Comparison of ENCODE assay signal across 8 cellular contexts in the genomic region with DNA sequence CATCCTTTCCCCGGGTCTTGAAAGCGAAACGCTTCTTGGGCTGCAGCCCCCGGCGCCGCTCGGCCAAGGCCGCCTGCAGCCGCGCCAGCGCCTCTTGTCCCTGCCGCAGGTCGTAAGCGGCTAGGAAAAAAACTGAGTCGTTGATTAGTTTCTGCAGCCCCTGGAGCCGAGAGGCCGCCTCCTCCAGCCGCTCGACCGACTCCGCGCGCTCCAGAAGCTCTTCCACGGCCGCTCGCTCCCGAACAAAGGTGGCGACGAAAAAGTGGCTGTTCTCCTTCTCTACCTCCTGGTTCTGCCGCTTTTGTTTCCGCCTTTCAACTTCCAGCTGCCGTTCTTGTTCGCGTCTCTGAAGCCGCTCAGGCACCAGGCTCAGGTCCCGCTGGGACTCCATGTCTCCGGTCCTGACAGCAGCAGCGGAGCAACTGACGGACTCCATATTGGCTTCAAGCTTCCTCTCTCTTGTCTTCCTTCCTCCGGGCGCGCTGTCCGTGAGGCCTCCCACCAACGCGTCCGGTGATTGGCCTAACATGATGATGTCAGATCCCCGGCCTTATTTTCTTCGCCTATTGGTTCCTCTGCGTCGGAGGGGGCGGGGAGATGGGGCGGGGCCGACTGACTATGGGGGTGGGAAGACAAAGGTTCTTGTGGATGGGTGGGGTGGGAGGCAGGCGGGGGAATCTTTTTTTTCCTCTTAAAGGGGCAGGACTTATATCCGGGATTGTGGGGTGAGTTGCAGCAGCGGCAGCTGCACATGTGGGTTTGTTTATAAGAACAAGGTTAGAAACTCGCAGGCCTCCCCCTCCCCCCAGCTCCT. TPM values are rescaled to one million over a fixed set of nuclear protein-coding genes. Genes with fewer than 3 reads are reported as not detected.
DNase-seq lines count a peak whose midpoint lies in the region; ATAC-seq lines count a peak whose summit lies in the region.

A gene with protein sequence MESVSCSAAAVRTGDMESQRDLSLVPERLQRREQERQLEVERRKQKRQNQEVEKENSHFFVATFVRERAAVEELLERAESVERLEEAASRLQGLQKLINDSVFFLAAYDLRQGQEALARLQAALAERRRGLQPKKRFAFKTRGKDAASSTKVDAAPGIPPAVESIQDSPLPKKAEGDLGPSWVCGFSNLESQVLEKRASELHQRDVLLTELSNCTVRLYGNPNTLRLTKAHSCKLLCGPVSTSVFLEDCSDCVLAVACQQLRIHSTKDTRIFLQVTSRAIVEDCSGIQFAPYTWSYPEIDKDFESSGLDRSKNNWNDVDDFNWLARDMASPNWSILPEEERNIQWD (minus strand): TSS at position 466 of the 814 bp plus-strand sequence. CDS start 30 bp downstream, at position 436.

- no peaks in the 10 kb centered on the region for H3K27me3 ChIP-seq in BLaER1 treated with 17β-estradiol and CSF1 and Interleukin-3, amounts not matched to agents 10 nM and 100 nM

- intact Hi-C loops in activated CD4-positive, alpha-beta T cell treated with anti-CD3 and anti-CD28 coated beads, Interleukin-2, amount 10 ng/mL, durations not matched to agents 24 days and 14 days (cut with micrococcal nuclease) = loop anchor here (1.0 to 10.0 kb wide), 9 partner anchors 20 to 426 kb away; partner anchors contain the start of genes BICRAL, CNPY3, KLC4 and MRPL2
- intact Hi-C loops in left colon (cut with DNase I, micrococcal nuclease) = loop anchor here in 1 of 2 donors (5.0 kb wide), 1 partner anchor 131 kb away; the partner anchor contains the start of gene RPL7L1

- H3K4me3 Mint-ChIP-seq in activated CD4-positive, alpha-beta T cell treated with anti-CD3 and anti-CD28 coated beads, Interleukin-2, amount 10 ng/mL, durations not matched to agents 24 days and 14 days = peak within 1 kb of the TSS; percentile 92

- peaks cover 22% of the 10 kb centered on the region for H3K4me1 Mint-ChIP-seq in activated CD4-positive, alpha-beta T cell treated with anti-CD3 and anti-CD28 coated beads, Interleukin-2, amount 10 ng/mL, durations not matched to agents 24 days and 14 days

- DNase-seq in NCI-H526 treated with DMSO at 0.1 percent for 48 hours (lab: John Stamatoyannopoulos, UW) (peak; percentile 97), cortex of kidney (lab: John Stamatoyannopoulos, UW) (peak; percentile 47), left colon (peak; percentile 93 to 98)
- DNase-seq in activated CD4-positive, alpha-beta T cell treated with anti-CD3 and anti-CD28 coated beads, Interleukin-2, amount 10 ng/mL, durations not matched to agents 24 days and 14 days = peak; percentile 97
- peak; percentile 81 to 88 for DNase-seq in stimulated activated CD4-positive, alpha-beta T cell treated with anti-CD3 and anti-CD28 coated beads, Interleukin-1b, Interleukin-23, amount 100 ng/mL, for 4 hours (ENCODE audit: low read depth in 2 of 2)

- no peaks in the 10 kb centered on the region for H3K9me3 Mint-ChIP-seq in activated CD4-positive, alpha-beta T cell treated with anti-CD3 and anti-CD28 coated beads, Interleukin-2, amount 10 ng/mL, durations not matched to agents 24 days and 14 days

- H4K20me1 ChIP-seq in BLaER1 treated with 17β-estradiol and CSF1 and Interleukin-3, amounts not matched to agents 10 nM and 100 nM = peaks cover 10 to 24% (median 21%) of the 10 kb centered on the region in 11 experiments; a peak in 19 of 22 replicates

- H3K27ac Mint-ChIP-seq in activated CD4-positive, alpha-beta T cell treated with anti-CD3 and anti-CD28 coated beads, Interleukin-2, amount 10 ng/mL, durations not matched to agents 24 days and 14 days = peak within 1 kb of the TSS; percentile 100

- peak within 1 kb of the TSS; percentile 88 to 99 (median 97) for H3K9ac ChIP-seq in BLaER1 treated with 17β-estradiol and CSF1 and Interleukin-3, amounts not matched to agents 10 nM and 100 nM

- H3K27me3 Mint-ChIP-seq in activated CD4-positive, alpha-beta T cell treated with anti-CD3 and anti-CD28 coated beads, Interleukin-2, amount 10 ng/mL, durations not matched to agents 24 days and 14 days = no peaks in the 10 kb centered on the region

- peak; percentile 63 for ATAC-seq in GM19328 (IDR thresholded peaks at IDR 0.05; ENCODE audit: unreplicated experiment)
- peak; percentile 53 for ATAC-seq in HG03469 (IDR thresholded peaks at IDR 0.05; ENCODE audit: unreplicated experiment)
- peak; percentile 83 for ATAC-seq in left colon

- H3K4me2 ChIP-seq in BLaER1 treated with 17β-estradiol and CSF1 and Interleukin-3, amounts not matched to agents 10 nM and 100 nM = peak within 1 kb of the TSS; percentile 89 to 98 (median 96)

- peak within 1 kb of the TSS; percentile 78 to 99 (median 96) for H3K4me3 ChIP-seq in BLaER1 treated with 17β-estradiol and CSF1 and Interleukin-3, amounts not matched to agents 10 nM and 100 nM

- H3K4me1 ChIP-seq in BLaER1 treated with 17β-estradiol and CSF1 and Interleukin-3, amounts not matched to agents 10 nM and 100 nM = peaks cover 56 to 64% (median 59%) of the 10 kb centered on the region in 10 experiments

- peak within 1 kb of the TSS; percentile 83 to 99 (median 96) for H3K27ac ChIP-seq in BLaER1 treated with 17β-estradiol and CSF1 and Interleukin-3, amounts not matched to agents 10 nM and 100 nM

- peaks cover 0 to 7% (median 0%) of the 10 kb centered on the region in 11 experiments; a peak in 2 of 22 replicates for H3K36me3 ChIP-seq in BLaER1 treated with 17β-estradiol and CSF1 and Interleukin-3, amounts not matched to agents 10 nM and 100 nM

- peaks cover 14% of the 10 kb centered on the region for H3K36me3 Mint-ChIP-seq in activated CD4-positive, alpha-beta T cell treated with anti-CD3 and anti-CD28 coated beads, Interleukin-2, amount 10 ng/mL, durations not matched to agents 24 days and 14 days (ENCODE audit: low read depth)

- H3K9me3 ChIP-seq in BLaER1 treated with 17β-estradiol and CSF1 and Interleukin-3, amounts not matched to agents 10 nM and 100 nM (replicated peaks in 1 of 11) = no peaks in the 10 kb centered on the region

RNA-seq across cellular contexts. Expression of the gene that starts here (rescaled TPM):
- total RNA-seq in activated CD4-positive, alpha-beta T cell treated with anti-CD3 and anti-CD28 coated beads, Interleukin-2, amount 10 ng/mL, durations not matched to agents 24 days and 14 days = 18.4 TPM in 2 replicates
- total RNA-seq in left colon = 10 to 100 TPM; 21.3 to 26.4 TPM

Comparison
In these comparisons a context has a peak if more than half of its experiments do, and no peak if none do; other contexts are left out.
1. Peak in every context shown above with its lines: DNase-seq, ATAC-seq, H3K4me3 ChIP-seq and H3K27ac ChIP-seq.
2. DNase-seq: peak in every context shown above with its lines; median percentile 97 in NCI-H526 treated with DMSO at 0.1 percent for 48 hours; 97 in activated CD4-positive, alpha-beta T cell treated with anti-CD3 and anti-CD28 coated beads, Interleukin-2, amount 10 ng/mL, durations not matched to agents 24 days and 14 days; 96 in left colon; 84 in stimulated activated CD4-positive, alpha-beta T cell treated with anti-CD3 and anti-CD28 coated beads, Interleukin-1b, Interleukin-23, amount 100 ng/mL, for 4 hours; 47 in cortex of kidney.